Comparison of ENCODE assay signal across 11 cellular contexts in the genomic region with DNA sequence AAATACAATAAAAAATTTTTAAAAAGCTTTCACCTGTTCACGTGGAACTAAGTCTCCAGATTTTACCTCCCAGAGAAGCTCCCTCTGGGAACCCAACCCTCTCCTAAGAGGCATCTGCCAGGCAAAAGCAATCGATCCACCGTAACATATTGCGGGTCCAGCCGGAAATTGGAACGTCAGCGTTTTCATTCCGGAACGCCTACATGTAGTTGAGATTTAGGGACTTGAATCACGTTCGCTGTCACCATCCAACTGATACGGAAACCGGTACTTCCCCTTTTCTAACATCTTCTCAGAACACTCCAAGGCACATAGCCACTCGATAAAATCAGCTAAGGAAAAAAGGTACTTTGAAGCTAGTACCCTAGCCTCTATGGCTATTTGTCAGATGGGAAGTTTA.
A peak's percentile ranks its signal among the peaks of the same experiment; 100 is the strongest.
DNase-seq lines count a peak whose midpoint lies in the region; TF ChIP-seq lines count a peak whose summit lies in the region.
"Had no signal": no experiment of that assay in that cellular context is flagged by ENCODE, and none has a peak within 500 bp of the region (broad histone marks: within the 10 kb centered on the region; RNA-seq: fewer than 3 reads in every experiment).

No MANE protein-coding gene starts in this region.

- TF ChIP-seq CTCF in GM10248 (IDR thresholded peaks at IDR 0.05; ENCODE audit: control extremely low read depth, extremely low read depth, low read depth, missing control alignments) (no peak), progenitor cell of endocrine pancreas (IDR thresholded peaks at IDR 0.05; ENCODE audit: unreplicated experiment) (no peak)

- DNase-seq in GM10248 (ENCODE audit: extremely low spot score): peak; percentile 47
- peak; percentile 8 to 69 for DNase-seq in NOMO-1 (lab: John Stamatoyannopoulos, UW; ENCODE audit: unreplicated experiment in 2 of 2)
- DNase-seq in activated T-cell treated with anti-CD3 and anti-CD28 coated beads for 4 hours: peak; percentile 12
- peak; percentile 37 to 48 for DNase-seq in stimulated activated CD4-positive, alpha-beta T cell treated with anti-CD3 and anti-CD28 coated beads, Interleukin-2, amount 100 ng/mL, for 48 hours
- no peak for DNase-seq in AG08395 (ENCODE audit: low spot score)
- no peak for DNase-seq in progenitor cell of endocrine pancreas (ENCODE audit: low spot score, unreplicated experiment)
- DNase-seq in glomerular visceral epithelial cell (ENCODE audit: extremely low spot score): no peak
- DNase-seq in GF-D8 (lab: John Stamatoyannopoulos, UW): no peak
- DNase-seq: DMS79, immature natural killer cell, NCI-H2227 treated with DMSO at 0.1 percent for 48 hours had no signal

- no peak overlapping the region for H3K27ac Mint-ChIP-seq in progenitor cell of endocrine pancreas
- H3K27ac Mint-ChIP-seq: immature natural killer cell had no signal

- POLR2A ChIA-PET in GM10248 (lab: Yijun Ruan, JAX): no interaction called here

- peaks cover 3% of the 10 kb centered on the region for H3K27me3 Mint-ChIP-seq in progenitor cell of endocrine pancreas

- H3K9me3 Mint-ChIP-seq in progenitor cell of endocrine pancreas (ENCODE audit: low read depth): no peaks in the 10 kb centered on the region
- H3K9me3 Mint-ChIP-seq: immature natural killer cell had no signal

- no peak overlapping the region for H3K4me3 Mint-ChIP-seq in progenitor cell of endocrine pancreas (ENCODE audit: low read depth)

- no peaks in the 10 kb centered on the region for H3K4me1 Mint-ChIP-seq in progenitor cell of endocrine pancreas (ENCODE audit: low read depth)

- CTCF ChIA-PET in GM10248 (lab: Yijun Ruan, JAX): interaction anchor here (0.9 to 1.5 kb wide), 4 partner anchors 10 to 216 kb away, joined by 3 to 5 read pairs (median 4); no protein-coding TSS in a partner anchor

- no peaks in the 10 kb centered on the region for H3K36me3 Mint-ChIP-seq in progenitor cell of endocrine pancreas (ENCODE audit: insufficient read depth)
- H3K36me3 Mint-ChIP-seq: immature natural killer cell had no signal

Comparison
In these comparisons a context has a peak if more than half of its experiments do, and no peak if none do; other contexts are left out.
1. DNase-seq: peak in GM10248 (single experiment), NOMO-1 (2 of 2), activated T-cell treated with anti-CD3 and anti-CD28 coated beads for 4 hours (single experiment) and stimulated activated CD4-positive, alpha-beta T cell treated with anti-CD3 and anti-CD28 coated beads, Interleukin-2, amount 100 ng/mL, for 48 hours (2 of 2); none in AG08395 (single experiment), progenitor cell of endocrine pancreas (single experiment), glomerular visceral epithelial cell (single experiment) and GF-D8 (single experiment).